8 cellular contexts compared by ENCODE assay signal in genomic region chr1:67053535-67053784, GRCh38. TPM values are rescaled to one million over a fixed set of nuclear protein-coding genes. Genes with fewer than 3 reads are reported as not detected.
DNase-seq lines count a peak whose midpoint lies in the region; ATAC-seq and TF ChIP-seq lines count a peak whose summit lies in the region.

No MANE protein-coding gene starts in this region.

- DNase-seq in 8988T (peak; percentile 28), mesenteric fat pad (ENCODE audit: low spot score) (peak; percentile 92), type B pancreatic cell (ENCODE audit: extremely low spot score, unreplicated experiment) (peak; percentile 80)
- DNase-seq in T-helper 2 cell treated with Interferon-gamma antibody and Interleukin-4, amounts not matched to agents 5 μg/mL and 100 μg/mL, for 36 hours (ENCODE audit: low spot score) = peak; percentile 40
- peak in 2 of 3 experiments; percentile 25 to 26 for DNase-seq in effector memory CD8-positive, alpha-beta T cell
- no peak for DNase-seq in central memory CD4-positive, alpha-beta T cell

- peak overlapping the region; percentile 94 for H3K27ac Mint-ChIP-seq in T-helper 2 cell treated with Interferon-gamma antibody and Interleukin-4, amounts not matched to agents 5 μg/mL and 100 μg/mL, for 36 hours
- H3K27ac Mint-ChIP-seq in effector memory CD8-positive, alpha-beta T cell = peak overlapping the region; percentile 94 to 96
- H3K27ac Mint-ChIP-seq in type B pancreatic cell = peak overlapping the region; percentile 75

- peaks cover 27% of the 10 kb centered on the region for H3K4me1 Mint-ChIP-seq in T-helper 2 cell treated with Interferon-gamma antibody and Interleukin-4, amounts not matched to agents 5 μg/mL and 100 μg/mL, for 36 hours (ENCODE audit: low read depth)
- H3K4me1 Mint-ChIP-seq in effector memory CD8-positive, alpha-beta T cell (ENCODE audit: low read depth in 2 of 2) = peaks cover 17 to 34% of the 10 kb centered on the region in 2 donors
- peaks cover 20% of the 10 kb centered on the region for H3K4me1 Mint-ChIP-seq in type B pancreatic cell (ENCODE audit: unreplicated experiment)

- H3K4me3 Mint-ChIP-seq in T-helper 2 cell treated with Interferon-gamma antibody and Interleukin-4, amounts not matched to agents 5 μg/mL and 100 μg/mL, for 36 hours = peak overlapping the region; percentile 89
- H3K4me3 Mint-ChIP-seq in effector memory CD8-positive, alpha-beta T cell = peak overlapping the region; percentile 85 to 91
- H3K4me3 Mint-ChIP-seq in type B pancreatic cell = peak overlapping the region; percentile 91

- peaks cover 23% of the 10 kb centered on the region for H3K36me3 Mint-ChIP-seq in T-helper 2 cell treated with Interferon-gamma antibody and Interleukin-4, amounts not matched to agents 5 μg/mL and 100 μg/mL, for 36 hours (ENCODE audit: low read depth)
- H3K36me3 Mint-ChIP-seq in effector memory CD8-positive, alpha-beta T cell (ENCODE audit: insufficient read depth) = peaks cover 40% of the 10 kb centered on the region
- peaks cover 7% of the 10 kb centered on the region for H3K36me3 Mint-ChIP-seq in type B pancreatic cell

- TF ChIP-seq CTCF in type B pancreatic cell (conservative IDR thresholded peaks at IDR 0.05) = no peak

- ATAC-seq in GM18520 (IDR thresholded peaks at IDR 0.05; ENCODE audit: unreplicated experiment) (peak; percentile 18), HG03025 (IDR thresholded peaks at IDR 0.05; ENCODE audit: low FRiP score, unreplicated experiment) (peak; percentile 36)
- ATAC-seq in effector memory CD8-positive, alpha-beta T cell (replicated peaks) = peak; percentile 38

- no peaks in the 10 kb centered on the region for H3K9me3 Mint-ChIP-seq in T-helper 2 cell treated with Interferon-gamma antibody and Interleukin-4, amounts not matched to agents 5 μg/mL and 100 μg/mL, for 36 hours
- no peaks in the 10 kb centered on the region for H3K9me3 Mint-ChIP-seq in effector memory CD8-positive, alpha-beta T cell
- no peaks in the 10 kb centered on the region for H3K9me3 Mint-ChIP-seq in type B pancreatic cell

- H3K27me3 Mint-ChIP-seq in T-helper 2 cell treated with Interferon-gamma antibody and Interleukin-4, amounts not matched to agents 5 μg/mL and 100 μg/mL, for 36 hours (ENCODE audit: low read depth) = peaks cover 7% of the 10 kb centered on the region
- H3K27me3 Mint-ChIP-seq in effector memory CD8-positive, alpha-beta T cell = no peaks in the 10 kb centered on the region
- peaks cover 2% of the 10 kb centered on the region for H3K27me3 Mint-ChIP-seq in type B pancreatic cell

RNA-seq across cellular contexts. Expression of gene SLC35D1, which starts 0.5 kb away (rescaled TPM):
- total RNA-seq in mesenteric fat pad = 7.4 TPM
- 10.0 and 13.0 TPM in 2 replicates for total RNA-seq in type B pancreatic cell (ENCODE audit: low replicate concordance)
